Comparison of ENCODE assay signal across 29 cellular contexts in genomic region chr19:57623091-57623490, GRCh38.
"Had no signal": no experiment of that assay in that cellular context is flagged by ENCODE, and none has a peak within 500 bp of the region (broad histone marks: within the 10 kb centered on the region; RNA-seq: fewer than 3 reads in every experiment).

No MANE protein-coding gene starts in this region.

- H3K9ac ChIP-seq: KMS-11 had no signal

- H3K27ac ChIP-seq: brain microvascular endothelial cell, KMS-11, RWPE1 had no signal

- H3K4me3 Mint-ChIP-seq: activated CD4-positive, alpha-beta T cell treated with anti-CD3 and anti-CD28 coated beads, Interleukin-2, amount 10 ng/mL, durations not matched to agents 24 days and 14 days; activated CD8-positive, alpha-beta T cell treated with anti-CD3 and anti-CD28 coated beads for 36 hours; activated naive CD4-positive, alpha-beta T cell treated with anti-CD3 and anti-CD28 coated beads for 36 hours; activated naive CD8-positive, alpha-beta T cell; activated naive CD8-positive, alpha-beta T cell treated with anti-CD3 and anti-CD28 coated beads, Interleukin-2, amount 50 U/mL, for 24 hours; activated T-cell treated with anti-CD3 and anti-CD28 coated beads, Interleukin-2, amount 50 U/mL, for 24 hours; activated T-helper 1 cell treated with anti-CD3 and anti-CD28 coated beads, Interleukin-12 subunit alpha, Interleukin-12 subunit beta, Interleukin-2, Interleukin-4 antibody, amounts not matched to agents 30 ng/mL and 10 ng/mL and 1 ng/mL, durations not matched to agents 14 hours and 24 hours and 36 hours; central memory CD8-positive, alpha-beta T cell had no signal

- H3K4me1 Mint-ChIP-seq: activated CD4-positive, alpha-beta T cell treated with anti-CD3 and anti-CD28 coated beads, Interleukin-2, amount 10 ng/mL, durations not matched to agents 24 days and 14 days; activated naive CD8-positive, alpha-beta T cell treated with anti-CD3 and anti-CD28 coated beads, Interleukin-2, amount 50 U/mL, for 24 hours had no signal

- H3K27ac Mint-ChIP-seq: activated CD4-positive, alpha-beta T cell treated with anti-CD3 and anti-CD28 coated beads, Interleukin-2, amount 10 ng/mL, durations not matched to agents 24 days and 14 days; activated CD8-positive, alpha-beta T cell treated with anti-CD3 and anti-CD28 coated beads for 36 hours; activated naive CD4-positive, alpha-beta T cell treated with anti-CD3 and anti-CD28 coated beads for 36 hours; activated naive CD8-positive, alpha-beta T cell; activated naive CD8-positive, alpha-beta T cell treated with anti-CD3 and anti-CD28 coated beads, Interleukin-2, amount 50 U/mL, for 24 hours; activated T-cell treated with anti-CD3 and anti-CD28 coated beads, Interleukin-2, amount 50 U/mL, for 24 hours; activated T-helper 1 cell treated with anti-CD3 and anti-CD28 coated beads, Interleukin-12 subunit alpha, Interleukin-12 subunit beta, Interleukin-2, Interleukin-4 antibody, amounts not matched to agents 30 ng/mL and 10 ng/mL and 1 ng/mL, durations not matched to agents 14 hours and 24 hours and 36 hours had no signal

- DNase-seq: activated CD4-positive, alpha-beta T cell treated with anti-CD3 and anti-CD28 coated beads, Interleukin-2, amount 10 ng/mL, durations not matched to agents 24 days and 14 days; activated CD4-positive, alpha-beta T cell treated with anti-CD3 and anti-CD28 coated beads, Interleukin-2, amount 50 U/mL, for 4 hours; activated CD8-positive, alpha-beta T cell treated with anti-CD3 and anti-CD28 coated beads for 36 hours; activated gamma-delta T cell treated with Interleukin-2 at 50 U/mL for 16 hours; activated naive CD4-positive, alpha-beta T cell treated with anti-CD3 and anti-CD28 coated beads for 36 hours; activated naive CD8-positive, alpha-beta T cell treated with anti-CD3 and anti-CD28 coated beads, Interleukin-2, amount 50 U/mL, for 24 hours; activated T-cell treated with anti-CD3 and anti-CD28 coated beads, Interleukin-2, amount 50 U/mL, for 24 hours; amniotic stem cell; aorta; brain microvascular endothelial cell; MM.1S; MV-4-11; NCI-H1092; NCI-H1436 treated with DMSO at 0.1 percent for 48 hours; NCI-H1694 treated with DMSO at 0.1 percent for 48 hours; NCI-H2029; NCI-H510A; NCI-H526; NCI-H748 treated with DMSO at 0.1 percent for 48 hours; NK-92 treated with Interleukin-12 subunit alpha and Interleukin-12 subunit beta, amount 100 ng/mL, for 24 hours; PC-3; SIG-M5; T1000 had no signal

- H3K27me3 ChIP-seq: brain microvascular endothelial cell had no signal

- H3K27me3 Mint-ChIP-seq: activated CD4-positive, alpha-beta T cell treated with anti-CD3 and anti-CD28 coated beads, Interleukin-2, amount 10 ng/mL, durations not matched to agents 24 days and 14 days; activated CD8-positive, alpha-beta T cell treated with anti-CD3 and anti-CD28 coated beads for 36 hours; activated naive CD8-positive, alpha-beta T cell; activated naive CD8-positive, alpha-beta T cell treated with anti-CD3 and anti-CD28 coated beads, Interleukin-2, amount 50 U/mL, for 24 hours; activated T-cell treated with anti-CD3 and anti-CD28 coated beads, Interleukin-2, amount 50 U/mL, for 24 hours; central memory CD8-positive, alpha-beta T cell had no signal

- ATAC-seq: activated CD8-positive, alpha-beta T cell treated with anti-CD3 and anti-CD28 coated beads for 36 hours; activated naive CD8-positive, alpha-beta T cell treated with anti-CD3 and anti-CD28 coated beads, Interleukin-2, amount 50 U/mL, for 24 hours; PC-3; Right ventricle myocardium inferior had no signal
